6 cellular contexts compared by ENCODE assay signal in the genomic region with DNA sequence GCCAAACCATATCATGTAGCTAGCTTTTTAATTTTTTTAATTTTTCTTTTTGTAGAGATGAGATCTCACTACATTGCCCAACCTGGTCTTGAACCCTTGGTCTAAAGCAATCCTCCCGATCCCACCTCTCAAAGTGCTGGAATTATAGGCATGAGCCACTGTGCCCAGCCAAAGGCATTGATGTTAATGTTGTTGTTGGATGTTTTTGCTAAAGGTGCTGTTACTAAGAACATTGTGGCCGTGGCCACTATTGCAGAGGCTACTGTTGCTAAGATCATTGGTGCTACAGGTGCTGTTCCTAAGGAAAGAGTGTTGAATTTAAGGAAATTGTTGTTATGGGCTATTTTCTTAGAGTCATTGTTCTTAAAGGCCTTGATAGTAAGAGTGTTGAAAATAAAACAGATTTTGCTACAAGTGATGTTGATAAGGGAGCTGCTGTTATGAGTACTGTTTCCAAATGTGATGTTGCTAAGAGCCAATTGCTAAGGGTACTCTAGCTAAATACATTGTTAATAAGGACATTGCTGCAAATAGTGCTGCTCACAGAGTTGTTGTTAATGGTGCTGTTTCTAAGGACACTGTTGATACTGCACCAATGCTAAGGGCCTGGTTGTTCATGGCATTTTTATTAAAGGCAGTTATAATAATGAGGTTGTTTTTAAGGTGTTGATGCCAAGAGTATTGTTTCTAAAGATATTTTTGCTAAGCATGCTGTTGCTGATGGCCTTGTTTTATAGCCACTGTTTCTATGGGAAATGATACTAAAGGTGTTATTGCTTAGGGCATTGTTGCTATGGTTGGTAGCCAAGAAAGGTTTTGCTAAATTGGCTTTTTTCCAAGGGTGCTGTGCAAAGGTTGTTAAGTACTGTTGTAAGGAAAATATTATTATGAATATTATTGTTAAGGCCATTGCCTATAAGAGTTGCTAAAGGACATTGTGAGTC. TPM values are rescaled to one million over a fixed set of nuclear protein-coding genes. Genes with fewer than 3 reads are reported as not detected.
"Had no signal": no experiment of that assay in that cellular context is flagged by ENCODE, and none has a peak within 500 bp of the region (broad histone marks: within the 10 kb centered on the region; RNA-seq: fewer than 3 reads in every experiment).

No MANE protein-coding gene starts in this region.

RNA-seq across cellular contexts. Expression of a gene that starts 52.1 kb away (rescaled TPM):
- total RNA-seq: HT-29, LHCN-M2, MCF 10A, OCI-LY7, PC-3, SJSA1 had no signal
